8 cellular contexts compared by ENCODE assay signal in genomic region chr10:50740351-50740688, GRCh38. TPM values are rescaled to one million over a fixed set of nuclear protein-coding genes. Genes with fewer than 3 reads are reported as not detected.
DNase-seq lines count a peak whose midpoint lies in the region; ATAC-seq and TF ChIP-seq lines count a peak whose summit lies in the region.

No MANE protein-coding gene starts in this region.

- ATAC-seq in GM21619 (IDR thresholded peaks at IDR 0.05; ENCODE audit: unreplicated experiment): peak; percentile 27
- ATAC-seq in esophagus mucosa: peak; percentile 62
- ATAC-seq in naive thymus-derived CD8-positive, alpha-beta T cell: peak; percentile 23 to 38
- peak; percentile 27 for ATAC-seq in upper lobe of right lung

- peak overlapping the region; percentile 70; the same call in 1 of the 2 replicates for H3K9ac ChIP-seq in KMS-11

- intact Hi-C loops in activated CD4-positive, alpha-beta memory T cell treated with anti-CD3 and anti-CD28 coated beads for 36 hours (cut with micrococcal nuclease): no loop called here
- intact Hi-C loops in upper lobe of right lung (cut with DNase I): no loop called here

- H3K4me1 ChIP-seq in KMS-11 (ENCODE audit: low read depth, poor library complexity, severe bottlenecking): peaks cover 6% of the 10 kb centered on the region
- H3K4me1 ChIP-seq in upper lobe of right lung: peaks cover 10% of the 10 kb centered on the region

- DNase-seq in G401 (ENCODE audit: low spot score) (peak; percentile 51), upper lobe of right lung (no peak)
- peak; percentile 56 for DNase-seq in activated CD4-positive, alpha-beta memory T cell treated with anti-CD3 and anti-CD28 coated beads for 36 hours
- peak in 4 of 10 donors; percentile 7 to 27 (median 15) for DNase-seq in naive thymus-derived CD8-positive, alpha-beta T cell
- no peak for DNase-seq in NK-92 treated with Interleukin-12 subunit alpha and Interleukin-12 subunit beta, amount 100 ng/mL, for 24 hours (lab: John Stamatoyannopoulos, UW)

- in situ Hi-C loops in G401 (cut with HindIII; ENCODE audit: low sequenced_read_pairs): no loop called here

- CTCF ChIA-PET in activated CD4-positive, alpha-beta memory T cell treated with anti-CD3 and anti-CD28 coated beads for 36 hours (lab: Charles Lee): interaction anchor here (1.1 kb wide), 1 partner anchor 116 kb away, joined by 3 read pairs; the partner anchor contains the start of gene SGMS1

- no peaks in the 10 kb centered on the region for H3K27me3 ChIP-seq in KMS-11 (ENCODE audit: insufficient read depth, low read depth)
- H3K27me3 ChIP-seq in upper lobe of right lung: no peaks in the 10 kb centered on the region

- peaks cover 14% of the 10 kb centered on the region for H3K4me1 Mint-ChIP-seq in activated CD4-positive, alpha-beta memory T cell treated with anti-CD3 and anti-CD28 coated beads for 36 hours (ENCODE audit: low read depth)
- H3K4me1 Mint-ChIP-seq in naive thymus-derived CD8-positive, alpha-beta T cell: peaks cover 22 to 42% (median 32%) of the 10 kb centered on the region in 4 donors

- peak overlapping the region; percentile 81 for H3K4me3 Mint-ChIP-seq in activated CD4-positive, alpha-beta memory T cell treated with anti-CD3 and anti-CD28 coated beads for 36 hours
- peak overlapping the region; percentile 86 to 100 (median 99) for H3K4me3 Mint-ChIP-seq in naive thymus-derived CD8-positive, alpha-beta T cell

- no peaks in the 10 kb centered on the region for H3K9me3 Mint-ChIP-seq in activated CD4-positive, alpha-beta memory T cell treated with anti-CD3 and anti-CD28 coated beads for 36 hours
- no peaks in the 10 kb centered on the region for H3K9me3 Mint-ChIP-seq in naive thymus-derived CD8-positive, alpha-beta T cell

- no peaks in the 10 kb centered on the region for H4K20me1 ChIP-seq in KMS-11 (ENCODE audit: insufficient read depth)

- H2AFZ ChIP-seq in KMS-11 (ENCODE audit: low read depth): peak overlapping the region; percentile 97

- peak overlapping the region; percentile 78 for H3K4me2 ChIP-seq in KMS-11

- POLR2A ChIA-PET in activated CD4-positive, alpha-beta memory T cell treated with anti-CD3 and anti-CD28 coated beads for 36 hours (lab: Charles Lee): interaction anchor here (1.3 kb wide), 1 partner anchor 344 kb away, joined by 4 read pairs; no protein-coding TSS in a partner anchor
- POLR2A ChIA-PET in naive thymus-derived CD8-positive, alpha-beta T cell (lab: Charles Lee): interaction anchor here (1.8 to 2.1 kb wide), 2 partner anchors 80 to 116 kb away, joined by 4 to 9 read pairs; no protein-coding TSS in a partner anchor

- no peaks in the 10 kb centered on the region for H3K36me3 Mint-ChIP-seq in activated CD4-positive, alpha-beta memory T cell treated with anti-CD3 and anti-CD28 coated beads for 36 hours
- H3K36me3 Mint-ChIP-seq in naive thymus-derived CD8-positive, alpha-beta T cell: no peaks in the 10 kb centered on the region

- no peaks in the 10 kb centered on the region for H3K79me2 ChIP-seq in KMS-11 (ENCODE audit: insufficient read depth, low read depth)

- no peaks in the 10 kb centered on the region for H3K9me3 ChIP-seq in upper lobe of right lung

- H3K27ac Mint-ChIP-seq in activated CD4-positive, alpha-beta memory T cell treated with anti-CD3 and anti-CD28 coated beads for 36 hours: peak overlapping the region; percentile 62
- peak overlapping the region; percentile 77 to 97 (median 94) for H3K27ac Mint-ChIP-seq in naive thymus-derived CD8-positive, alpha-beta T cell

- H3K36me3 ChIP-seq in KMS-11 (ENCODE audit: insufficient read depth) (no peaks in the 10 kb centered on the region), upper lobe of right lung (no peaks in the 10 kb centered on the region)

- H3K27ac ChIP-seq in KMS-11 (peak overlapping the region; percentile 50; the same call in 1 of the 2 replicates), upper lobe of right lung (peak overlapping the region; percentile 78)

- H3K27me3 Mint-ChIP-seq in activated CD4-positive, alpha-beta memory T cell treated with anti-CD3 and anti-CD28 coated beads for 36 hours: no peaks in the 10 kb centered on the region
- H3K27me3 Mint-ChIP-seq in naive thymus-derived CD8-positive, alpha-beta T cell: peaks cover 0 to 1% (median 0%) of the 10 kb centered on the region in 5 donors

- H3K4me3 ChIP-seq in KMS-11 (IDR thresholded peaks at IDR 0.05; ENCODE audit: insufficient read depth, low read depth, low read length) (no peak overlapping the region), upper lobe of right lung (peak overlapping the region; percentile 62)

- no peak for TF ChIP-seq CTCF in KMS-11 (conservative IDR thresholded peaks at IDR 0.05; ENCODE audit: low read depth, low read length)
- no peak for TF ChIP-seq CTCF in upper lobe of right lung (IDR thresholded peaks at IDR 0.05)

RNA-seq across cellular contexts. Expression of gene ASAH2B, which starts 0.6 kb away (rescaled TPM):
- total RNA-seq in G401 (2014; rRNA removed; shearing (Covaris generic)): 0.37 and 1.3 TPM in 2 replicates
- 1 to 10 TPM; 3.1 to 3.5 TPM for total RNA-seq in activated CD4-positive, alpha-beta memory T cell treated with anti-CD3 and anti-CD28 coated beads for 36 hours
- 2.7 TPM for total RNA-seq in esophagus mucosa
- 1 to 10 TPM; 4.2 to 5.3 TPM for total RNA-seq in naive thymus-derived CD8-positive, alpha-beta T cell
- 1 to 10 TPM in 2 of 3 donors, under 1 TPM in 1; 0.74 to 2.9 (median 1.9) TPM for polyA plus RNA-seq in naive thymus-derived CD8-positive, alpha-beta T cell
- 3.4 TPM for total RNA-seq in upper lobe of right lung

Comparison
In these comparisons a context has a peak if more than half of its experiments do, and no peak if none do; other contexts are left out.
1. DNase-seq: peak in G401 (single experiment) and activated CD4-positive, alpha-beta memory T cell treated with anti-CD3 and anti-CD28 coated beads for 36 hours (single experiment); none in upper lobe of right lung (single experiment) and NK-92 treated with Interleukin-12 subunit alpha and Interleukin-12 subunit beta, amount 100 ng/mL, for 24 hours (single experiment).
2. Peak in every context shown above with its lines, with median percentiles within 50 percentile points of each other: ATAC-seq.